ENCODE assay signal across 13 cellular contexts in genomic region chr7:55977831-55978230, GRCh38. TPM values are rescaled to one million over a fixed set of nuclear protein-coding genes. Genes with fewer than 3 reads are reported as not detected.
DNase-seq lines count a peak whose midpoint lies in the region; ATAC-seq, FAIRE-seq and TF ChIP-seq lines count a peak whose summit lies in the region.
"Had no signal": no experiment of that assay in that cellular context is flagged by ENCODE, and none has a peak within 500 bp of the region (broad histone marks: within the 10 kb centered on the region; RNA-seq: fewer than 3 reads in every experiment).

No MANE protein-coding gene starts in this region.

- H3K4me1 ChIP-seq in endothelial cell of umbilical vein (ENCODE audit: control insufficient read depth, extremely low read depth, insufficient read depth, low read length) (peaks cover 11% of the 10 kb centered on the region), stomach (peaks cover 0 to 17% (median 9%) of the 10 kb centered on the region in 4 donors)

- H3K36me3 ChIP-seq in endothelial cell of umbilical vein (ENCODE audit: control insufficient read depth in 2 of 2, extremely low read depth in 1 of 2, insufficient read depth in 2 of 2, low read length in 2 of 2) (peaks cover 7 to 15% of the 10 kb centered on the region in 2 experiments), stomach (peaks cover 23 to 50% (median 48%) of the 10 kb centered on the region in 4 donors)

- ATAC-seq in HG02973 (IDR thresholded peaks at IDR 0.05; ENCODE audit: unreplicated experiment), result no peak
- ATAC-seq: Right ventricle myocardium inferior had no signal

- intact Hi-C loops in endothelial cell of umbilical vein (cut with micrococcal nuclease), result no loop called here
- intact Hi-C loops in stomach (cut with DNase I; ENCODE audit: low total_unique reads), result no loop called here

- DNase-seq in DMS153 (lab: John Stamatoyannopoulos, UW), result peak; percentile 36
- DNase-seq in DMS153 treated with DMSO at 0.1 percent for 48 hours (lab: John Stamatoyannopoulos, UW; ENCODE audit: unreplicated experiment), result no peak
- DNase-seq in NCI-H69 (lab: John Stamatoyannopoulos, UW), result peak; percentile 60
- DNase-seq in endothelial cell of umbilical vein (ENCODE audit: low read depth, low spot score), result peak; percentile 94
- peak; percentile 37 for DNase-seq in stomach
- DNase-seq in iPS-NIHi7 (ENCODE audit: extremely low spot score), result no peak
- DNase-seq in cortex of kidney (lab: John Stamatoyannopoulos, UW), result no peak
- DNase-seq: 8988T; activated CD4-positive, alpha-beta T cell treated with anti-CD3 and anti-CD28 coated beads, Interleukin-2, amount 50 U/mL, for 4 hours; amniotic stem cell; Kasumi-1 had no signal

- H3K4me2 ChIP-seq in endothelial cell of umbilical vein (ENCODE audit: insufficient read depth, low read length), result peak overlapping the region; percentile 12

- POLR2A ChIA-PET in endothelial cell of umbilical vein (lab: Charles Lee), result no interaction called here

- H3K4me3 ChIP-seq in endothelial cell of umbilical vein (replicated peaks in 1 of 3; ENCODE audit: insufficient read depth in 1 of 3, low read depth in 1 of 3, low read length in 3 of 3) (peak overlapping the region in 1 of 3 experiments; percentile 25), stomach (no peak overlapping the region)

- H3K27ac ChIP-seq in endothelial cell of umbilical vein (ENCODE audit: insufficient read depth, low read depth, low read length) (no peak overlapping the region), stomach (no peak overlapping the region)

- H3K27me3 ChIP-seq in endothelial cell of umbilical vein (ENCODE audit: control insufficient read depth in 2 of 2, insufficient read depth in 2 of 2, low read length in 2 of 2) (no peaks in the 10 kb centered on the region), stomach (no peaks in the 10 kb centered on the region)

- BruUV-seq in endothelial cell of umbilical vein (replicated peaks; lab: Mats Ljungman, UMichigan), result no TSS peak

- FAIRE-seq in endothelial cell of umbilical vein (lab: Jason Lieb, UNC), result peak; percentile 97

- H3K9ac ChIP-seq in endothelial cell of umbilical vein (replicated peaks; ENCODE audit: extremely low read depth, insufficient read depth, low read length), result no peak overlapping the region

- TF ChIP-seq EP300 in stomach (IDR thresholded peaks at IDR 0.05), result no peak

- TF ChIP-seq CTCF in endothelial cell of umbilical vein (IDR thresholded peaks at IDR 0.05; ENCODE audit: extremely low read depth in 1 of 2, insufficient read depth in 1 of 2, low read depth in 1 of 2, low read length in 2 of 2) (no peak), stomach (IDR thresholded peaks at IDR 0.05) (no peak)

- H3K9me1 ChIP-seq in endothelial cell of umbilical vein (replicated peaks; ENCODE audit: control insufficient read depth, extremely low read depth, insufficient read depth, low read length), result no peaks in the 10 kb centered on the region

- WGBS in stomach, 5 donors, result 22 to 44% (median 35%) methylated on average over 4 of the region's 4 CpGs

- dilution Hi-C loops in endothelial cell of umbilical vein (cut with MboI; ENCODE audit: extremely low pct_ligation_motif_present, low sequenced_read_pairs), result no loop called here

- no peak overlapping the region for H2AFZ ChIP-seq in endothelial cell of umbilical vein (ENCODE audit: low read depth, low read length)

- TF ChIP-seq POLR2A in endothelial cell of umbilical vein (IDR thresholded peaks at IDR 0.05; ENCODE audit: low read depth, low read length) (no peak), stomach (IDR thresholded peaks at IDR 0.05) (no peak)

- CTCF ChIA-PET in endothelial cell of umbilical vein (lab: Charles Lee), result interaction anchor here (2.3 kb wide), 1 partner anchor 14 kb away, joined by 5 read pairs; no protein-coding TSS in a partner anchor

- H3K79me2 ChIP-seq in endothelial cell of umbilical vein (ENCODE audit: control insufficient read depth, insufficient read depth, low read length), result peaks cover 8% of the 10 kb centered on the region

- H3K9me3 ChIP-seq in endothelial cell of umbilical vein (replicated peaks; ENCODE audit: control insufficient read depth, insufficient read depth, low read length) (no peaks in the 10 kb centered on the region), stomach (no peaks in the 10 kb centered on the region)

- no peaks in the 10 kb centered on the region for H4K20me1 ChIP-seq in endothelial cell of umbilical vein (replicated peaks; ENCODE audit: control insufficient read depth, extremely low read depth, insufficient read depth, low read length)

TF ChIP-seq in endothelial cell of umbilical vein, 7 proteins besides CTCF, POLR2A, EP300 and RAD21:
- no peak for TF ChIP-seq JUN (IDR thresholded peaks at IDR 0.05; ENCODE audit: borderline replicate concordance, insufficient read depth, insufficient read length, low read depth)
- TF ChIP-seq EZH2 (IDR thresholded peaks at IDR 0.05; ENCODE audit: borderline replicate concordance, low read depth, low read length, severe bottlenecking), result no peak
- no peak for TF ChIP-seq MYC (IDR thresholded peaks at IDR 0.05; ENCODE audit: low read depth, low read length)
- TF ChIP-seq GATA2 (IDR thresholded peaks at IDR 0.05; ENCODE audit: insufficient read depth, insufficient read length, low read depth, low read length), result no peak
- TF ChIP-seq POLR2AphosphoS5 (IDR thresholded peaks at IDR 0.05; ENCODE audit: insufficient read depth, low read depth, low read length), result no peak
- no peak for TF ChIP-seq MAX (IDR thresholded peaks at IDR 0.05; ENCODE audit: insufficient read depth, insufficient read length)

RNA-seq across cellular contexts. Expression of gene NIPSNAP2, which starts 13.4 kb away (rescaled TPM):
- total RNA-seq in endothelial cell of umbilical vein (50.5 and 53.6 TPM in 2 replicates), stomach (100 to 1,000 TPM in 1 of 5 donors, 10 to 100 TPM in 4; 38.8 to 133 (median 63.4) TPM)
- polyA plus RNA-seq in endothelial cell of umbilical vein (23.7 and 29.7 TPM in 2 replicates), stomach (10 to 100 TPM; 35.6 to 70.7 (median 57.0) TPM)
- polyA plus RNA-seq in endothelial cell of umbilical vein (2011; cell fraction: cytosol; rRNA removed), result 35.3 and 39.2 TPM in 2 replicates
- polyA plus RNA-seq in endothelial cell of umbilical vein (2011; cell fraction: nucleus; rRNA removed), result 26.0 and 31.1 TPM in 2 replicates
- polyA plus RNA-seq in endothelial cell of umbilical vein (2012), result 32.6 and 43.8 TPM in 2 replicates
- 31.0 and 35.9 TPM in 2 replicates for polyA minus RNA-seq in endothelial cell of umbilical vein
- 23.7 TPM for polyA minus RNA-seq in endothelial cell of umbilical vein (2011; cell fraction: cytosol; rRNA and poly(A)+ RNA removed)
- polyA minus RNA-seq in endothelial cell of umbilical vein (2011; cell fraction: nucleus; rRNA and poly(A)+ RNA removed), result 30.4 and 39.2 TPM in 2 replicates

RNA-seq across cellular contexts. Expression of gene MRPS17, which starts 26.2 kb away (rescaled TPM):
- total RNA-seq in endothelial cell of umbilical vein, result 19.5 TPM in 2 replicates
- polyA plus RNA-seq in endothelial cell of umbilical vein, result 11.1 and 11.8 TPM in 2 replicates
- 14.6 and 15.8 TPM in 2 replicates for polyA plus RNA-seq in endothelial cell of umbilical vein (2011; cell fraction: cytosol; rRNA removed)
- 5.5 and 5.8 TPM in 2 replicates for polyA plus RNA-seq in endothelial cell of umbilical vein (2011; cell fraction: nucleus; rRNA removed)
- 20.9 and 29.7 TPM in 2 replicates for polyA plus RNA-seq in endothelial cell of umbilical vein (2012)
- 8.4 and 8.8 TPM in 2 replicates for polyA minus RNA-seq in endothelial cell of umbilical vein
- 7.3 TPM for polyA minus RNA-seq in endothelial cell of umbilical vein (2011; cell fraction: cytosol; rRNA and poly(A)+ RNA removed)
- 2.0 and 4.4 TPM in 2 replicates for polyA minus RNA-seq in endothelial cell of umbilical vein (2011; cell fraction: nucleus; rRNA and poly(A)+ RNA removed)
- 10 to 100 TPM in 1 of 5 donors, 1 to 10 TPM in 2, not detected in 2; 1.0 to 10.3 (median 2.3) TPM for total RNA-seq in stomach
- 10 to 100 TPM; 11.0 to 15.0 (median 14.5) TPM for polyA plus RNA-seq in stomach

Comparison
In these comparisons a context has a peak if more than half of its experiments do, and no peak if none do; other contexts are left out.
1. DNase-seq: peak in DMS153 (single experiment), NCI-H69 (single experiment), endothelial cell of umbilical vein (single experiment) and stomach (single experiment); none in DMS153 treated with DMSO at 0.1 percent for 48 hours (single experiment), iPS-NIHi7 (single experiment) and cortex of kidney (single experiment).